In genomic region chr1:77796695-77797405, GRCh38 we compare ENCODE assay signal across 13 cellular contexts. TPM values are rescaled to one million over a fixed set of nuclear protein-coding genes. Genes with fewer than 3 reads are reported as not detected.
DNase-seq lines count a peak whose midpoint lies in the region; ATAC-seq and TF ChIP-seq lines count a peak whose summit lies in the region.
"Had no signal": no experiment of that assay in that cellular context is flagged by ENCODE, and none has a peak within 500 bp of the region (broad histone marks: within the 10 kb centered on the region; RNA-seq: fewer than 3 reads in every experiment).

No MANE protein-coding gene starts in this region.

- ATAC-seq in foreskin keratinocyte (no peak), GM21576 (IDR thresholded peaks at IDR 0.05; ENCODE audit: unreplicated experiment) (no peak)

- no peaks in the 10 kb centered on the region for H3K4me1 ChIP-seq in foreskin keratinocyte
- H3K4me1 ChIP-seq: SJSA1 had no signal

- DNase-seq in HuH-7 (ENCODE audit: low spot score), result peak; percentile 4
- peak in 28 of 51 donors; percentile 1 to 70 (median 35) for DNase-seq in hypothalamus (lab: John Stamatoyannopoulos, UW)
- peak in 41 of 49 donors; percentile 4 to 79 (median 34) for DNase-seq in substantia nigra (lab: John Stamatoyannopoulos, UW)
- no peak for DNase-seq in foreskin keratinocyte
- no peak for DNase-seq in AG08396 (ENCODE audit: low spot score)
- DNase-seq: activated CD8-positive, alpha-beta memory T cell treated with anti-CD3 and anti-CD28 coated beads, Interleukin-2, amount 50 U/mL, for 4 hours; activated naive CD8-positive, alpha-beta T cell treated with anti-CD3 and anti-CD28 coated beads for 36 hours; GDM1; NCI-H1436 treated with DMSO at 0.1 percent for 48 hours; NCI-H748 treated with DMSO at 0.1 percent for 48 hours had no signal

- no peaks in the 10 kb centered on the region for H3K27me3 ChIP-seq in foreskin keratinocyte
- H3K27me3 ChIP-seq: SJSA1 had no signal

- TF ChIP-seq CTCF in foreskin keratinocyte (conservative IDR thresholded peaks at IDR 0.05), result no peak

- H3K27ac ChIP-seq in angular gyrus (ENCODE audit: low read depth, low read length) (peak overlapping the region; percentile 93), substantia nigra (ENCODE audit: low read depth, low read length, poor library complexity, severe bottlenecking) (peak overlapping the region; percentile 77), foreskin keratinocyte (no peak overlapping the region)
- H3K27ac ChIP-seq: SJSA1 had no signal

RNA-seq across cellular contexts. Expression of gene MIGA1, which starts 17.4 kb away (rescaled TPM):
- 9.1 and 11.1 TPM in 2 replicates for total RNA-seq in foreskin keratinocyte
- 1.7 TPM in 2 replicates for polyA plus RNA-seq in foreskin keratinocyte

RNA-seq across cellular contexts. Expression of gene USP33, which starts 37.2 kb away (rescaled TPM):
- total RNA-seq in foreskin keratinocyte, result 43.7 and 44.6 TPM in 2 replicates
- polyA plus RNA-seq in foreskin keratinocyte, result 14.1 and 16.8 TPM in 2 replicates

Comparison
In these comparisons a context has a peak if more than half of its experiments do, and no peak if none do; other contexts are left out.
1. DNase-seq: peak in HuH-7 (single experiment), hypothalamus (28 of 51) and substantia nigra (41 of 49); none in foreskin keratinocyte (0 of 2) and AG08396 (single experiment).